In the genomic region with DNA sequence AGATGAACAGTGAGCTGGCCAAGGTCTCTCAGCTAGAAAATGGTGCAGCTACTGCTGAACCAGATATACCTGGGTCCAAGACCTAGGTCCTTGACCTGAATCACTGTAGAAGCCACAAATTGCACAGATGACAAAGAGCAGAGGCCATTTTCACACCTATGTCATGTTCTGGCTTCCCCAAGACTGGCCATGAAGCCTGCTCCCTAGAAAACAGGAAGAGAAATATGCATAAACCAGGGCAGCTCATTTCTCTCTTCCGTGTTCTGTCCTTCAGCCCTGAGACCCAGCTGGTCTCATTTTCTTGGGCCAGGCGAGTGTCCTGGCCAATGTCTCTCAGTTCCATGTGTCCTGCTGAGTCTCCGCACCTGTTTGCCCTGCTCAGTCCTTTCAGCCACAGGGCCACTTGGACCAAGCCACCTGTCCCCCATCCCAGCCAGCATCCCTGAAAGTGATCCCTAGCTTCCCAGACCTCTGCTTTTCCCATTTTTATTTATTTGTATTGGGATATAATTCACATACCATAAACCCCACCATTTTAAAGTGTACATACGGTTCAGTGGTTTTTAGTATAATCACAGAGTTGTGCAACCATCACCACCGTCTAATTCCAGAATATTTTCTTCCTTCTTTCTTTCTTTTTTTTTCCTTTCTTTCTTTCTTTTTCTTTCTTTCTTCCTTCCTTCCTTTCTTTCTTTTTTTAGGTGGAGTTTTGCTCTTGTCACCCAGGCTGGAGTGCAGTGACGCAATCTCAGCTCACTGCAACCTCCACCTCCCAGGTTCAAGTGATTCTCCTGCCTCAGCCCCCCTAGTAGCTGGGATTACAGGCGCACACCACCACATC, we compare ENCODE assay signal across 1 cellular context.
A peak's percentile ranks its signal among the peaks of the same experiment; 100 is the strongest.
TF ChIP-seq lines count a peak whose summit lies in the region.

No MANE protein-coding gene starts in this region.

TF ChIP-seq in GM12878, 131 proteins besides CTCF, POLR2A, EP300 and RAD21 (continued from another document and continues in another):
- TF ChIP-seq, protein P1, sequence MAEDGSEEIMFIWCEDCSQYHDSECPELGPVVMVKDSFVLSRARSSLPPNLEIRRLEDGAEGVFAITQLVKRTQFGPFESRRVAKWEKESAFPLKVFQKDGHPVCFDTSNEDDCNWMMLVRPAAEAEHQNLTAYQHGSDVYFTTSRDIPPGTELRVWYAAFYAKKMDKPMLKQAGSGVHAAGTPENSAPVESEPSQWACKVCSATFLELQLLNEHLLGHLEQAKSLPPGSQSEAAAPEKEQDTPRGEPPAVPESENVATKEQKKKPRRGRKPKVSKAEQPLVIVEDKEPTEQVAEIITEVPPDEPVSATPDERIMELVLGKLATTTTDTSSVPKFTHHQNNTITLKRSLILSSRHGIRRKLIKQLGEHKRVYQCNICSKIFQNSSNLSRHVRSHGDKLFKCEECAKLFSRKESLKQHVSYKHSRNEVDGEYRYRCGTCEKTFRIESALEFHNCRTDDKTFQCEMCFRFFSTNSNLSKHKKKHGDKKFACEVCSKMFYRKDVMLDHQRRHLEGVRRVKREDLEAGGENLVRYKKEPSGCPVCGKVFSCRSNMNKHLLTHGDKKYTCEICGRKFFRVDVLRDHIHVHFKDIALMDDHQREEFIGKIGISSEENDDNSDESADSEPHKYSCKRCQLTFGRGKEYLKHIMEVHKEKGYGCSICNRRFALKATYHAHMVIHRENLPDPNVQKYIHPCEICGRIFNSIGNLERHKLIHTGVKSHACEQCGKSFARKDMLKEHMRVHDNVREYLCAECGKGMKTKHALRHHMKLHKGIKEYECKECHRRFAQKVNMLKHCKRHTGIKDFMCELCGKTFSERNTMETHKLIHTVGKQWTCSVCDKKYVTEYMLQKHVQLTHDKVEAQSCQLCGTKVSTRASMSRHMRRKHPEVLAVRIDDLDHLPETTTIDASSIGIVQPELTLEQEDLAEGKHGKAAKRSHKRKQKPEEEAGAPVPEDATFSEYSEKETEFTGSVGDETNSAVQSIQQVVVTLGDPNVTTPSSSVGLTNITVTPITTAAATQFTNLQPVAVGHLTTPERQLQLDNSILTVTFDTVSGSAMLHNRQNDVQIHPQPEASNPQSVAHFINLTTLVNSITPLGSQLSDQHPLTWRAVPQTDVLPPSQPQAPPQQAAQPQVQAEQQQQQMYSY (CRISPR knock-in tag; IDR thresholded peaks at IDR 0.05), result no peak
- TF ChIP-seq YBX1 (IDR thresholded peaks at IDR 0.05) (no peak), YY1 (IDR thresholded peaks at IDR 0.05; ENCODE audit: low read depth, low read length) (no peak), CHD4 (IDR thresholded peaks at IDR 0.05) (no peak), PAX8 (IDR thresholded peaks at IDR 0.05) (no peak), CBX5 (IDR thresholded peaks at IDR 0.05; ENCODE audit: low read depth) (no peak), TCF12 (IDR thresholded peaks at IDR 0.05; ENCODE audit: low read depth, low read length) (no peak), FOXM1 (IDR thresholded peaks at IDR 0.05; ENCODE audit: low read depth, low read length) (no peak), BHLHE40 (IDR thresholded peaks at IDR 0.05; ENCODE audit: borderline replicate concordance in 1 of 2, low read depth in 2 of 2, low read length in 1 of 2) (peak; percentile 17 to 55; a peak in 1 of 4 replicates), POU2F2 (IDR thresholded peaks at IDR 0.05; ENCODE audit: borderline replicate concordance, low read depth, low read length) (peak; percentile 96; the same call in 2 of the 3 replicates), ZZZ3 (IDR thresholded peaks at IDR 0.05; ENCODE audit: control insufficient read depth, insufficient read length, low read depth) (no peak), MEF2B (IDR thresholded peaks at IDR 0.05; ENCODE audit: partially characterized antibody, poor library complexity, severe bottlenecking) (peak; percentile 13), IKZF2 (IDR thresholded peaks at IDR 0.05) (peak; percentile 83 to 85; a peak in 3 of 4 replicates), ATF7 (IDR thresholded peaks at IDR 0.05; ENCODE audit: low read depth) (peak; percentile 96), DPF2 (IDR thresholded peaks at IDR 0.05) (peak; percentile 85; the same call in 1 of the 2 replicates), WRNIP1 (IDR thresholded peaks at IDR 0.05; ENCODE audit: borderline replicate concordance, low read depth, low read length) (no peak), ZNF207 (IDR thresholded peaks at IDR 0.05; ENCODE audit: borderline replicate concordance) (no peak), ZSCAN29 (IDR thresholded peaks at IDR 0.05) (no peak), TAF1 (IDR thresholded peaks at IDR 0.05; ENCODE audit: borderline replicate concordance, low read depth, low read length) (no peak), MTA3 (IDR thresholded peaks at IDR 0.05; ENCODE audit: borderline replicate concordance, low read length) (no peak), RFX5 (IDR thresholded peaks at IDR 0.05; ENCODE audit: low read depth, low read length) (no peak), MYB (IDR thresholded peaks at IDR 0.05; ENCODE audit: borderline replicate concordance, low read depth, low read length) (no peak), PAX5 (IDR thresholded peaks at IDR 0.05; ENCODE audit: borderline replicate concordance, low read depth, low read length) (no peak), BCL11A (IDR thresholded peaks at IDR 0.05; ENCODE audit: low read depth, low read length) (0 out of 2 replicates have a peak, but pooled peaks have one; percentile 43), ESRRA (IDR thresholded peaks at IDR 0.05; ENCODE audit: low read length) (no peak)
- TF ChIP-seq, protein P2, sequence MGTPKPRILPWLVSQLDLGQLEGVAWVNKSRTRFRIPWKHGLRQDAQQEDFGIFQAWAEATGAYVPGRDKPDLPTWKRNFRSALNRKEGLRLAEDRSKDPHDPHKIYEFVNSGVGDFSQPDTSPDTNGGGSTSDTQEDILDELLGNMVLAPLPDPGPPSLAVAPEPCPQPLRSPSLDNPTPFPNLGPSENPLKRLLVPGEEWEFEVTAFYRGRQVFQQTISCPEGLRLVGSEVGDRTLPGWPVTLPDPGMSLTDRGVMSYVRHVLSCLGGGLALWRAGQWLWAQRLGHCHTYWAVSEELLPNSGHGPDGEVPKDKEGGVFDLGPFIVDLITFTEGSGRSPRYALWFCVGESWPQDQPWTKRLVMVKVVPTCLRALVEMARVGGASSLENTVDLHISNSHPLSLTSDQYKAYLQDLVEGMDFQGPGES (IDR thresholded peaks at IDR 0.05), result no peak
- TF ChIP-seq, protein P3, sequence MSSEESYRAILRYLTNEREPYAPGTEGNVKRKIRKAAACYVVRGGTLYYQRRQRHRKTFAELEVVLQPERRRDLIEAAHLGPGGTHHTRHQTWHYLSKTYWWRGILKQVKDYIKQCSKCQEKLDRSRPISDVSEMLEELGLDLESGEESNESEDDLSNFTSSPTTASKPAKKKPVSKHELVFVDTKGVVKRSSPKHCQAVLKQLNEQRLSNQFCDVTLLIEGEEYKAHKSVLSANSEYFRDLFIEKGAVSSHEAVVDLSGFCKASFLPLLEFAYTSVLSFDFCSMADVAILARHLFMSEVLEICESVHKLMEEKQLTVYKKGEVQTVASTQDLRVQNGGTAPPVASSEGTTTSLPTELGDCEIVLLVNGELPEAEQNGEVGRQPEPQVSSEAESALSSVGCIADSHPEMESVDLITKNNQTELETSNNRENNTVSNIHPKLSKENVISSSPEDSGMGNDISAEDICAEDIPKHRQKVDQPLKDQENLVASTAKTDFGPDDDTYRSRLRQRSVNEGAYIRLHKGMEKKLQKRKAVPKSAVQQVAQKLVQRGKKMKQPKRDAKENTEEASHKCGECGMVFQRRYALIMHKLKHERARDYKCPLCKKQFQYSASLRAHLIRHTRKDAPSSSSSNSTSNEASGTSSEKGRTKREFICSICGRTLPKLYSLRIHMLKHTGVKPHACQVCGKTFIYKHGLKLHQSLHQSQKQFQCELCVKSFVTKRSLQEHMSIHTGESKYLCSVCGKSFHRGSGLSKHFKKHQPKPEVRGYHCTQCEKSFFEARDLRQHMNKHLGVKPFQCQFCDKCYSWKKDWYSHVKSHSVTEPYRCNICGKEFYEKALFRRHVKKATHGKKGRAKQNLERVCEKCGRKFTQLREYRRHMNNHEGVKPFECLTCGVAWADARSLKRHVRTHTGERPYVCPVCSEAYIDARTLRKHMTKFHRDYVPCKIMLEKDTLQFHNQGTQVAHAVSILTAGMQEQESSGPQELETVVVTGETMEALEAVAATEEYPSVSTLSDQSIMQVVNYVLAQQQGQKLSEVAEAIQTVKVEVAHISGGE (CRISPR knock-in tag; IDR thresholded peaks at IDR 0.05), result no peak
- TF ChIP-seq, protein P4, sequence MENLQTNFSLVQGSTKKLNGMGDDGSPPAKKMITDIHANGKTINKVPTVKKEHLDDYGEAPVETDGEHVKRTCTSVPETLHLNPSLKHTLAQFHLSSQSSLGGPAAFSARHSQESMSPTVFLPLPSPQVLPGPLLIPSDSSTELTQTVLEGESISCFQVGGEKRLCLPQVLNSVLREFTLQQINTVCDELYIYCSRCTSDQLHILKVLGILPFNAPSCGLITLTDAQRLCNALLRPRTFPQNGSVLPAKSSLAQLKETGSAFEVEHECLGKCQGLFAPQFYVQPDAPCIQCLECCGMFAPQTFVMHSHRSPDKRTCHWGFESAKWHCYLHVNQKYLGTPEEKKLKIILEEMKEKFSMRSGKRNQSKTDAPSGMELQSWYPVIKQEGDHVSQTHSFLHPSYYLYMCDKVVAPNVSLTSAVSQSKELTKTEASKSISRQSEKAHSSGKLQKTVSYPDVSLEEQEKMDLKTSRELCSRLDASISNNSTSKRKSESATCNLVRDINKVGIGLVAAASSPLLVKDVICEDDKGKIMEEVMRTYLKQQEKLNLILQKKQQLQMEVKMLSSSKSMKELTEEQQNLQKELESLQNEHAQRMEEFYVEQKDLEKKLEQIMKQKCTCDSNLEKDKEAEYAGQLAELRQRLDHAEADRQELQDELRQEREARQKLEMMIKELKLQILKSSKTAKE (IDR thresholded peaks at IDR 0.05; ENCODE audit: low read depth, poor library complexity, severe bottlenecking), result peak; percentile 27
- TF ChIP-seq, protein P5, sequence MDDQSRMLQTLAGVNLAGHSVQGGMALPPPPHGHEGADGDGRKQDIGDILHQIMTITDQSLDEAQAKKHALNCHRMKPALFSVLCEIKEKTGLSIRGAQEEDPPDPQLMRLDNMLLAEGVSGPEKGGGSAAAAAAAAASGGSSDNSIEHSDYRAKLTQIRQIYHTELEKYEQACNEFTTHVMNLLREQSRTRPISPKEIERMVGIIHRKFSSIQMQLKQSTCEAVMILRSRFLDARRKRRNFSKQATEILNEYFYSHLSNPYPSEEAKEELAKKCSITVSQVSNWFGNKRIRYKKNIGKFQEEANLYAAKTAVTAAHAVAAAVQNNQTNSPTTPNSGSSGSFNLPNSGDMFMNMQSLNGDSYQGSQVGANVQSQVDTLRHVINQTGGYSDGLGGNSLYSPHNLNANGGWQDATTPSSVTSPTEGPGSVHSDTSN (IDR thresholded peaks at IDR 0.05; ENCODE audit: insufficient replicate concordance, low read depth, low read length), result no peak
- TF ChIP-seq, protein P6, sequence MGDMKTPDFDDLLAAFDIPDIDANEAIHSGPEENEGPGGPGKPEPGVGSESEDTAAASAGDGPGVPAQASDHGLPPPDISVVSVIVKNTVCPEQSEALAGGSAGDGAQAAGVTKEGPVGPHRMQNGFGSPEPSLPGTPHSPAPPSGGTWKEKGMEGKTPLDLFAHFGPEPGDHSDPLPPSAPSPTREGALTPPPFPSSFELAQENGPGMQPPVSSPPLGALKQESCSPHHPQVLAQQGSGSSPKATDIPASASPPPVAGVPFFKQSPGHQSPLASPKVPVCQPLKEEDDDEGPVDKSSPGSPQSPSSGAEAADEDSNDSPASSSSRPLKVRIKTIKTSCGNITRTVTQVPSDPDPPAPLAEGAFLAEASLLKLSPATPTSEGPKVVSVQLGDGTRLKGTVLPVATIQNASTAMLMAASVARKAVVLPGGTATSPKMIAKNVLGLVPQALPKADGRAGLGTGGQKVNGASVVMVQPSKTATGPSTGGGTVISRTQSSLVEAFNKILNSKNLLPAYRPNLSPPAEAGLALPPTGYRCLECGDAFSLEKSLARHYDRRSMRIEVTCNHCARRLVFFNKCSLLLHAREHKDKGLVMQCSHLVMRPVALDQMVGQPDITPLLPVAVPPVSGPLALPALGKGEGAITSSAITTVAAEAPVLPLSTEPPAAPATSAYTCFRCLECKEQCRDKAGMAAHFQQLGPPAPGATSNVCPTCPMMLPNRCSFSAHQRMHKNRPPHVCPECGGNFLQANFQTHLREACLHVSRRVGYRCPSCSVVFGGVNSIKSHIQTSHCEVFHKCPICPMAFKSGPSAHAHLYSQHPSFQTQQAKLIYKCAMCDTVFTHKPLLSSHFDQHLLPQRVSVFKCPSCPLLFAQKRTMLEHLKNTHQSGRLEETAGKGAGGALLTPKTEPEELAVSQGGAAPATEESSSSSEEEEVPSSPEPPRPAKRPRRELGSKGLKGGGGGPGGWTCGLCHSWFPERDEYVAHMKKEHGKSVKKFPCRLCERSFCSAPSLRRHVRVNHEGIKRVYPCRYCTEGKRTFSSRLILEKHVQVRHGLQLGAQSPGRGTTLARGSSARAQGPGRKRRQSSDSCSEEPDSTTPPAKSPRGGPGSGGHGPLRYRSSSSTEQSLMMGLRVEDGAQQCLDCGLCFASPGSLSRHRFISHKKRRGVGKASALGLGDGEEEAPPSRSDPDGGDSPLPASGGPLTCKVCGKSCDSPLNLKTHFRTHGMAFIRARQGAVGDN (IDR thresholded peaks at IDR 0.05), result peak; percentile 66; the same call in 1 of the 2 replicates
- TF ChIP-seq, protein P7, sequence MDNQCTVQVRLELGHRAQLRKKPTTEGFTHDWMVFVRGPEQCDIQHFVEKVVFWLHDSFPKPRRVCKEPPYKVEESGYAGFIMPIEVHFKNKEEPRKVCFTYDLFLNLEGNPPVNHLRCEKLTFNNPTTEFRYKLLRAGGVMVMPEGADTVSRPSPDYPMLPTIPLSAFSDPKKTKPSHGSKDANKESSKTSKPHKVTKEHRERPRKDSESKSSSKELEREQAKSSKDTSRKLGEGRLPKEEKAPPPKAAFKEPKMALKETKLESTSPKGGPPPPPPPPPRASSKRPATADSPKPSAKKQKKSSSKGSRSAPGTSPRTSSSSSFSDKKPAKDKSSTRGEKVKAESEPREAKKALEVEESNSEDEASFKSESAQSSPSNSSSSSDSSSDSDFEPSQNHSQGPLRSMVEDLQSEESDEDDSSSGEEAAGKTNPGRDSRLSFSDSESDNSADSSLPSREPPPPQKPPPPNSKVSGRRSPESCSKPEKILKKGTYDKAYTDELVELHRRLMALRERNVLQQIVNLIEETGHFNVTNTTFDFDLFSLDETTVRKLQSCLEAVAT (IDR thresholded peaks at IDR 0.05), result peak; percentile 40; the same call in 1 of the 2 replicates
- TF ChIP-seq, protein P8, sequence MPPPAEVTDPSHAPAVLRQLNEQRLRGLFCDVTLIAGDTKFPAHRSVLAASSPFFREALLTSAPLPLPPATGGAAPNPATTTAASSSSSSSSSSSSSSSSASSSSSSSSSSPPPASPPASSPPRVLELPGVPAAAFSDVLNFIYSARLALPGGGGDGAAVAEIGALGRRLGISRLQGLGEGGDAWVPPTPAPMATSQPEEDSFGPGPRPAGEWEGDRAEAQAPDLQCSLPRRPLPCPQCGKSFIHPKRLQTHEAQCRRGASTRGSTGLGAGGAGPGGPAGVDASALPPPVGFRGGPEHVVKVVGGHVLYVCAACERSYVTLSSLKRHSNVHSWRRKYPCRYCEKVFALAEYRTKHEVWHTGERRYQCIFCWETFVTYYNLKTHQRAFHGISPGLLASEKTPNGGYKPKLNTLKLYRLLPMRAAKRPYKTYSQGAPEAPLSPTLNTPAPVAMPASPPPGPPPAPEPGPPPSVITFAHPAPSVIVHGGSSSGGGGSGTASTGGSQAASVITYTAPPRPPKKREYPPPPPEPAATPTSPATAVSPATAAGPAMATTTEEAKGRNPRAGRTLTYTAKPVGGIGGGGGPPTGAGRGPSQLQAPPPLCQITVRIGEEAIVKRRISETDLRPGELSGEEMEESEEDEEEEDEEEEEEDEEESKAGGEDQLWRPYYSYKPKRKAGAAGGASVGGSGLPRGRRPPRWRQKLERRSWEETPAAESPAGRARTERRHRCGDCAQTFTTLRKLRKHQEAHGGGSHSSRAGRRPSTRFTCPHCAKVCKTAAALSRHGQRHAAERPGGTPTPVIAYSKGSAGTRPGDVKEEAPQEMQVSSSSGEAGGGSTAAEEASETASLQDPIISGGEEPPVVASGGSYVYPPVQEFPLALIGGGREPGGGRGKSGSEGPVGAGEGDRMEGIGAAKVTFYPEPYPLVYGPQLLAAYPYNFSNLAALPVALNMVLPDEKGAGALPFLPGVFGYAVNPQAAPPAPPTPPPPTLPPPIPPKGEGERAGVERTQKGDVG (CRISPR knock-in tag; IDR thresholded peaks at IDR 0.05), result no peak
